In genomic region chr9:21585756-21586752, GRCh38 we compare ENCODE assay signal across 1 cellular context.
TF ChIP-seq lines count a peak whose summit lies in the region.

No MANE protein-coding gene starts in this region.

TF ChIP-seq in GM23338, 12 proteins besides CTCF, POLR2A, EP300 and RAD21 (continued from another document):
- TF ChIP-seq EZH2 (IDR thresholded peaks at IDR 0.05; ENCODE audit: low read depth, unreplicated experiment) (no peak), REST (IDR thresholded peaks at IDR 0.05; ENCODE audit: unreplicated experiment) (no peak), EZH2phosphoT487 (IDR thresholded peaks at IDR 0.05; ENCODE audit: unreplicated experiment) (no peak), ZNF331 (CRISPR knock-in tag; IDR thresholded peaks at IDR 0.05; ENCODE audit: low read depth) (no peak), STAT1 (IDR thresholded peaks at IDR 0.05; ENCODE audit: unreplicated experiment) (no peak), ETS1 (IDR thresholded peaks at IDR 0.05) (no peak), CREB1 (CRISPR knock-in tag; IDR thresholded peaks at IDR 0.05; ENCODE audit: low read depth) (no peak)
TF ChIP-seq in GM23338: peak in this region for 0.
